In genomic region chr4:158036998-158037397, GRCh38 we compare ENCODE assay signal across 16 cellular contexts.
DNase-seq lines count a peak whose midpoint lies in the region; ATAC-seq and TF ChIP-seq lines count a peak whose summit lies in the region.
"Had no signal": no experiment of that assay in that cellular context is flagged by ENCODE, and none has a peak within 500 bp of the region (broad histone marks: within the 10 kb centered on the region; RNA-seq: fewer than 3 reads in every experiment).

No MANE protein-coding gene starts in this region.

- peak overlapping the region; percentile 90 for H3K27ac Mint-ChIP-seq in GM23338
- peak overlapping the region; percentile 10 for H3K27ac Mint-ChIP-seq in dendritic cell treated with granulocyte-macrophage colony-stimulating factor and Interleukin-4, amounts not matched to agents 40 ng/mL and 50 ng/mL, for 4 days
- H3K27ac Mint-ChIP-seq in activated CD4-positive, alpha-beta memory T cell treated with anti-CD3 and anti-CD28 coated beads, Interleukin-2, amount 10 ng/mL, durations not matched to agents 7 days and 5 days = no peak overlapping the region
- H3K27ac Mint-ChIP-seq: CD4-positive, CD25-positive, alpha-beta regulatory T cell; CD8-positive, alpha-beta memory T cell had no signal

- no peak overlapping the region for H3K18ac ChIP-seq in trophoblast cell (ENCODE audit: low read length)

- TF ChIP-seq CTCF in GM23338 (conservative IDR thresholded peaks at IDR 0.05; ENCODE audit: low read depth in 2 of 2) = no peak

- no peak overlapping the region for H3K14ac ChIP-seq in trophoblast cell (ENCODE audit: low read length)

- CTCF ChIA-PET in activated CD4-positive, alpha-beta memory T cell treated with anti-CD3 and anti-CD28 coated beads, Interleukin-2, amount 10 ng/mL, durations not matched to agents 7 days and 5 days (lab: Charles Lee) = no interaction called here

- no peaks in the 10 kb centered on the region for H3K9me3 ChIP-seq in trophoblast cell (ENCODE audit: insufficient read depth, low read depth, low read length)
- H3K9me3 ChIP-seq: BE2C had no signal

- H3K9me2 ChIP-seq in GM23338 (ENCODE audit: insufficient read depth) = 0 out of 2 replicates have a peak, but pooled peaks cover 3% of the 10 kb centered on the region

- H3K4me1 ChIP-seq in GM23338 (ENCODE audit: insufficient read depth) (peaks cover 6% of the 10 kb centered on the region; the same call in 1 of the 2 replicates), trophoblast cell (ENCODE audit: control insufficient read depth in 1 of 2, insufficient read depth in 2 of 2, low read length in 2 of 2) (peaks cover 2 to 3% of the 10 kb centered on the region in 2 experiments)
- H3K4me1 ChIP-seq: BE2C had no signal

- H3K23ac ChIP-seq in trophoblast cell (ENCODE audit: low read length) = no peak overlapping the region

- no peak overlapping the region for H2BK120ac ChIP-seq in trophoblast cell (ENCODE audit: insufficient read depth, low read length, poor library complexity)

- H2BK12ac ChIP-seq in trophoblast cell (ENCODE audit: low read length) = peak overlapping the region; percentile 4

- no peaks in the 10 kb centered on the region for H3K79me1 ChIP-seq in trophoblast cell (ENCODE audit: low read length)

- no peak overlapping the region for H3K9ac ChIP-seq in trophoblast cell (ENCODE audit: low read length)

- H3K36me3 Mint-ChIP-seq in GM23338 (ENCODE audit: low read depth) = no peaks in the 10 kb centered on the region
- peaks cover 9% of the 10 kb centered on the region for H3K36me3 Mint-ChIP-seq in dendritic cell treated with granulocyte-macrophage colony-stimulating factor and Interleukin-4, amounts not matched to agents 40 ng/mL and 50 ng/mL, for 4 days (ENCODE audit: low read depth)
- H3K36me3 Mint-ChIP-seq in activated CD4-positive, alpha-beta memory T cell treated with anti-CD3 and anti-CD28 coated beads, Interleukin-2, amount 10 ng/mL, durations not matched to agents 7 days and 5 days (ENCODE audit: low read depth) = no peaks in the 10 kb centered on the region
- H3K36me3 Mint-ChIP-seq: CD4-positive, CD25-positive, alpha-beta regulatory T cell; CD8-positive, alpha-beta memory T cell had no signal

- H3K4me3 ChIP-seq in GM23338 (no peak overlapping the region), trophoblast cell (ENCODE audit: low read depth, low read length) (no peak overlapping the region)
- H3K4me3 ChIP-seq: K562 had no signal

- no peak for ATAC-seq in GM23338
- ATAC-seq: K562 had no signal

- no peak overlapping the region for H4K8ac ChIP-seq in trophoblast cell (ENCODE audit: low read depth, low read length)

- H3F3A ChIP-seq in GM23338 (replicated peaks; ENCODE audit: low read depth) = no peaks in the 10 kb centered on the region

- no peaks in the 10 kb centered on the region for H3K27me3 Mint-ChIP-seq in GM23338 (ENCODE audit: insufficient read depth, low read depth, poor library complexity)
- no peaks in the 10 kb centered on the region for H3K27me3 Mint-ChIP-seq in dendritic cell treated with granulocyte-macrophage colony-stimulating factor and Interleukin-4, amounts not matched to agents 40 ng/mL and 50 ng/mL, for 4 days
- no peaks in the 10 kb centered on the region for H3K27me3 Mint-ChIP-seq in activated CD4-positive, alpha-beta memory T cell treated with anti-CD3 and anti-CD28 coated beads, Interleukin-2, amount 10 ng/mL, durations not matched to agents 7 days and 5 days
- H3K27me3 Mint-ChIP-seq: CD4-positive, CD25-positive, alpha-beta regulatory T cell; CD8-positive, alpha-beta memory T cell had no signal

- intact Hi-C loops in dendritic cell treated with granulocyte-macrophage colony-stimulating factor and Interleukin-4, amounts not matched to agents 40 ng/mL and 50 ng/mL, for 4 days (cut with micrococcal nuclease) = no loop called here
- intact Hi-C loops in head of caudate nucleus (cut with DNase I) = no loop called here

- DNase-seq in GM23338 (ENCODE audit: low spot score) = no peak
- DNase-seq in islet precursor cell = peak; percentile 76
- DNase-seq in trophoblast cell = no peak
- no peak for DNase-seq in activated CD4-positive, alpha-beta memory T cell treated with anti-CD3 and anti-CD28 coated beads, Interleukin-2, amount 10 ng/mL, durations not matched to agents 7 days and 5 days
- no peak for DNase-seq in head of caudate nucleus
- no peak for DNase-seq in AML-193 (lab: John Stamatoyannopoulos, UW)
- DNase-seq: BE2C; C1 segment of cervical spinal cord; CD4-positive, CD25-positive, alpha-beta regulatory T cell; CD8-positive, alpha-beta memory T cell; COR-L47; HCEC 1CT; IMR-90 had no signal

- H3K36me3 ChIP-seq in GM23338 (ENCODE audit: insufficient read depth) (no peaks in the 10 kb centered on the region), trophoblast cell (ENCODE audit: control insufficient read depth in 1 of 2, insufficient read depth in 2 of 2, low read length in 2 of 2) (no peaks in the 10 kb centered on the region)
- H3K36me3 ChIP-seq: BE2C had no signal

- H3K27ac ChIP-seq in GM23338 (ENCODE audit: low read depth) = no peak overlapping the region
- H3K27ac ChIP-seq in trophoblast cell (ENCODE audit: low read depth, low read length) = no peak overlapping the region
- H3K27ac ChIP-seq: HL-60 had no signal

- peaks cover 5% of the 10 kb centered on the region; the same call in 2 of the 3 replicates for H3K4me1 Mint-ChIP-seq in GM23338
- peaks cover 25% of the 10 kb centered on the region for H3K4me1 Mint-ChIP-seq in dendritic cell treated with granulocyte-macrophage colony-stimulating factor and Interleukin-4, amounts not matched to agents 40 ng/mL and 50 ng/mL, for 4 days (ENCODE audit: low read depth)
- H3K4me1 Mint-ChIP-seq in activated CD4-positive, alpha-beta memory T cell treated with anti-CD3 and anti-CD28 coated beads, Interleukin-2, amount 10 ng/mL, durations not matched to agents 7 days and 5 days = no peaks in the 10 kb centered on the region
- H3K4me1 Mint-ChIP-seq: CD4-positive, CD25-positive, alpha-beta regulatory T cell; CD8-positive, alpha-beta memory T cell had no signal

- H3K4me3 Mint-ChIP-seq in GM23338 = no peak overlapping the region
- H3K4me3 Mint-ChIP-seq in dendritic cell treated with granulocyte-macrophage colony-stimulating factor and Interleukin-4, amounts not matched to agents 40 ng/mL and 50 ng/mL, for 4 days = no peak overlapping the region
- no peak overlapping the region for H3K4me3 Mint-ChIP-seq in activated CD4-positive, alpha-beta memory T cell treated with anti-CD3 and anti-CD28 coated beads, Interleukin-2, amount 10 ng/mL, durations not matched to agents 7 days and 5 days
- H3K4me3 Mint-ChIP-seq: CD4-positive, CD25-positive, alpha-beta regulatory T cell; CD8-positive, alpha-beta memory T cell had no signal

- H2AFZ ChIP-seq in GM23338 (no peak overlapping the region), trophoblast cell (ENCODE audit: insufficient read depth, low read length, poor library complexity) (no peak overlapping the region)

- H2AK5ac ChIP-seq in trophoblast cell (ENCODE audit: low read length) = no peak overlapping the region

- no peak overlapping the region for H3K4ac ChIP-seq in trophoblast cell (ENCODE audit: low read depth, low read length)

- H3K27me3 ChIP-seq in GM23338 (ENCODE audit: insufficient read depth) = no peaks in the 10 kb centered on the region
- H3K27me3 ChIP-seq in trophoblast cell (ENCODE audit: insufficient read depth, low read length) = no peaks in the 10 kb centered on the region
- H3K27me3 ChIP-seq: BE2C had no signal

- no CpG with 5 or more reads among the region's 1 CpG for WGBS in trophoblast cell (ENCODE audit: extremely low coverage, insufficient coverage, insufficient read length)

- no peak overlapping the region for H3K4me2 ChIP-seq in GM23338
- no peak overlapping the region for H3K4me2 ChIP-seq in trophoblast cell (ENCODE audit: low read length)

- POLR2A ChIA-PET in activated CD4-positive, alpha-beta memory T cell treated with anti-CD3 and anti-CD28 coated beads, Interleukin-2, amount 10 ng/mL, durations not matched to agents 7 days and 5 days (lab: Charles Lee) = no interaction called here

- H4K12ac ChIP-seq in trophoblast cell (ENCODE audit: low read depth, low read length) = no peak overlapping the region

- H4K20me1 ChIP-seq in GM23338 (replicated peaks; ENCODE audit: insufficient read depth) = no peaks in the 10 kb centered on the region

- H4K91ac ChIP-seq in trophoblast cell (ENCODE audit: low read depth, low read length) = no peak overlapping the region

- no peaks in the 10 kb centered on the region for H3K9me3 Mint-ChIP-seq in GM23338
- peaks cover 34% of the 10 kb centered on the region for H3K9me3 Mint-ChIP-seq in dendritic cell treated with granulocyte-macrophage colony-stimulating factor and Interleukin-4, amounts not matched to agents 40 ng/mL and 50 ng/mL, for 4 days
- H3K9me3 Mint-ChIP-seq in activated CD4-positive, alpha-beta memory T cell treated with anti-CD3 and anti-CD28 coated beads, Interleukin-2, amount 10 ng/mL, durations not matched to agents 7 days and 5 days = peaks cover 2% of the 10 kb centered on the region

- H2BK5ac ChIP-seq in trophoblast cell (ENCODE audit: low read depth, low read length, poor library complexity) = no peak overlapping the region

- H3K79me2 ChIP-seq in GM23338 (replicated peaks; ENCODE audit: insufficient read depth) (no peaks in the 10 kb centered on the region), trophoblast cell (ENCODE audit: control insufficient read depth, insufficient read depth, low read length, poor library complexity) (no peaks in the 10 kb centered on the region)

TF ChIP-seq in GM23338, 12 proteins besides CTCF, POLR2A, EP300 and RAD21 (continues in another document):
- no peak for TF ChIP-seq STAT1 (IDR thresholded peaks at IDR 0.05; ENCODE audit: unreplicated experiment)
- no peak for TF ChIP-seq CREB1 (CRISPR knock-in tag; IDR thresholded peaks at IDR 0.05; ENCODE audit: low read depth)
